In the genomic region with DNA sequence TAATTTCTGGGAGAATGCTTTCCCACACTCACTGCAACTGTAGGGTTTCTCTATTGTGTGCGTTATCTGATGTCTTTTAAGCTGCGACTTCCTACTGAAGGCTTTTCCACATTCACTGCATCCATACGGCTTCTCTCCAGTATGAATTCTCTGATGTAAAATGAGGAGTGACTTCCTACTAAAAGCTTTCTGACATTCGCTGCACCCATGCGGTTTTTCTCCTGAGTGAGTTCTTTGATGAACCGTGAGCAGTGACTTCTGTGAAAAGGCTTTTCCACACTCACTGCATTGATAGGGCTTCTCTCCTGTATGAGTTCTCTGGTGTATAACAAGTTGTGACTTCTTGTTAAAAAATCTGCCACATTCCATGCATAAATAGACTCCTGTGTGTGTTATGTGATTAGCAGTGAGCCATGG, we compare ENCODE assay signal across 30 cellular contexts. TPM values are rescaled to one million over a fixed set of nuclear protein-coding genes. Genes with fewer than 3 reads are reported as not detected.
DNase-seq lines count a peak whose midpoint lies in the region; ATAC-seq, FAIRE-seq and TF ChIP-seq lines count a peak whose summit lies in the region.
"Had no signal": no experiment of that assay in that cellular context is flagged by ENCODE, and none has a peak within 500 bp of the region (broad histone marks: within the 10 kb centered on the region; RNA-seq: fewer than 3 reads in every experiment).

No MANE protein-coding gene starts in this region.

- no peak overlapping the region for H3K4me2 ChIP-seq in HCT116 (ENCODE audit: low read length)
- H3K4me2 ChIP-seq in GM12878 (ENCODE audit: control insufficient read depth, insufficient read depth) = no peak overlapping the region

- no peak overlapping the region for H2AFZ ChIP-seq in HCT116 (ENCODE audit: low read depth, low read length, poor library complexity, severe bottlenecking)
- H2AFZ ChIP-seq in GM12878 (ENCODE audit: control insufficient read depth, low read depth, low read length) = no peak overlapping the region
- H2AFZ ChIP-seq: GM23248 had no signal

- H3K79me2 ChIP-seq in HCT116 (ENCODE audit: insufficient read depth, low read length) (no peaks in the 10 kb centered on the region), GM12878 (ENCODE audit: control insufficient read depth, insufficient read depth, low read length) (no peaks in the 10 kb centered on the region)

- TF ChIP-seq CTCF in HCT116 (IDR thresholded peaks at IDR 0.05 in 2 of 3, conservative IDR thresholded peaks at IDR 0.05 in 1 of 3; ENCODE audit: borderline replicate concordance in 1 of 3, insufficient read depth in 1 of 3, low read depth in 2 of 3, low read length in 2 of 3) = no peak
- no peak for TF ChIP-seq CTCF in GM12878 (IDR thresholded peaks at IDR 0.05 in 2 of 3, conservative IDR thresholded peaks at IDR 0.05 in 1 of 3; ENCODE audit: control insufficient read depth in 2 of 3, extremely low read depth in 1 of 3, insufficient read depth in 1 of 3, low read depth in 3 of 3, low read length in 3 of 3)

- H3K27ac ChIP-seq in HCT116 (ENCODE audit: low read depth, low read length) (no peak overlapping the region), GM12878 (ENCODE audit: control insufficient read depth, insufficient read depth) (no peak overlapping the region), iPS-20b (ENCODE audit: low read length) (no peak overlapping the region)
- H3K27ac ChIP-seq in effector memory CD4-positive, alpha-beta T cell (ENCODE audit: insufficient read depth, low read length, poor library complexity, severe bottlenecking) = no peak overlapping the region
- H3K27ac ChIP-seq: adrenal gland, GM23248, HL-60, left lung, psoas muscle had no signal

- peak overlapping the region; percentile 5 for H3K27ac Mint-ChIP-seq in stimulated activated naive B cell treated with anti-CD40 and anti-IgM and Interleukin-4, amounts not matched to agents 10 μg/mL and 1 μg/mL and 100 μg/mL, for 72 hours
- H3K27ac Mint-ChIP-seq: activated CD4-positive, alpha-beta memory T cell treated with anti-CD3 and anti-CD28 coated beads, Interleukin-2, amount 10 ng/mL, durations not matched to agents 7 days and 5 days; activated naive CD4-positive, alpha-beta T cell treated with anti-CD3 and anti-CD28 coated beads for 36 hours; brain; CD14-positive monocyte; mesothelial cell of epicardium; naive thymus-derived CD8-positive, alpha-beta T cell; stimulated activated memory B cell treated with anti-CD40 and anti-IgM and Interleukin-4, amounts not matched to agents 10 μg/mL and 1 μg/mL and 100 μg/mL, for 72 hours; type B pancreatic cell had no signal

- no TSS peak for BruUV-seq in HCT116 (replicated peaks; lab: Mats Ljungman, UMichigan)
- BruUV-seq in GM12878 (replicated peaks; lab: Mats Ljungman, UMichigan) = no TSS peak

- no peak overlapping the region for H3K4me3 Mint-ChIP-seq in stimulated activated naive B cell treated with anti-CD40 and anti-IgM and Interleukin-4, amounts not matched to agents 10 μg/mL and 1 μg/mL and 100 μg/mL, for 72 hours
- H3K4me3 Mint-ChIP-seq: activated CD4-positive, alpha-beta memory T cell treated with anti-CD3 and anti-CD28 coated beads, Interleukin-2, amount 10 ng/mL, durations not matched to agents 7 days and 5 days; activated naive CD4-positive, alpha-beta T cell treated with anti-CD3 and anti-CD28 coated beads for 36 hours; brain; CD14-positive monocyte; mesothelial cell of epicardium; naive thymus-derived CD8-positive, alpha-beta T cell; stimulated activated memory B cell treated with anti-CD40 and anti-IgM and Interleukin-4, amounts not matched to agents 10 μg/mL and 1 μg/mL and 100 μg/mL, for 72 hours; type B pancreatic cell had no signal

- no peak overlapping the region for H3K9ac ChIP-seq in HCT116 (ENCODE audit: low read length)
- H3K9ac ChIP-seq in GM12878 (ENCODE audit: control insufficient read depth, insufficient read depth, low read length) = no peak overlapping the region
- no peak overlapping the region for H3K9ac ChIP-seq in iPS-20b (ENCODE audit: low read depth, low read length)
- H3K9ac ChIP-seq: GM23248 had no signal

- H3K4me3 ChIP-seq in HCT116 (replicated peaks in 1 of 2; ENCODE audit: low read depth in 1 of 2, low read length in 2 of 2) (no peak overlapping the region), GM12878 (no peak overlapping the region), iPS-20b (ENCODE audit: low read length) (0 out of 2 replicates have a peak overlapping the region, but pooled peaks have one; percentile 2)
- H3K4me3 ChIP-seq in effector memory CD4-positive, alpha-beta T cell (ENCODE audit: insufficient read depth, low read depth, low read length, poor library complexity, severe bottlenecking) = no peak overlapping the region
- H3K4me3 ChIP-seq: GM23248, left lung, psoas muscle had no signal

- no peak for TF ChIP-seq POLR2A in HCT116 (IDR thresholded peaks at IDR 0.05; ENCODE audit: borderline replicate concordance, extremely low read depth, insufficient read depth, insufficient read length)
- TF ChIP-seq POLR2A in GM12878 (IDR thresholded peaks at IDR 0.05; ENCODE audit: low read depth, low read length) = no peak

- 91% methylated on average over 6 of the region's 6 CpGs for WGBS in GM12878 (ENCODE audit: insufficient coverage, insufficient replicate concordance, low lambda C conversion rate, missing lambda C conversion rate)

- CTCF ChIA-PET in HCT116 (lab: Charles Lee) (no interaction called here), GM12878 (lab: Yijun Ruan, JAX) (no interaction called here)

- no peaks in the 10 kb centered on the region for H4K20me1 ChIP-seq in HCT116 (ENCODE audit: insufficient read depth)
- H4K20me1 ChIP-seq in GM12878 (ENCODE audit: control insufficient read depth, insufficient read depth) = no peaks in the 10 kb centered on the region

- POLR2A ChIA-PET in HCT116 (lab: Charles Lee) = no interaction called here
- POLR2A ChIA-PET in GM12878 (lab: Charles Lee) = no interaction called here

- H3K9me2 ChIP-seq in HCT116 (ENCODE audit: insufficient read depth) = no peaks in the 10 kb centered on the region

- in situ Hi-C loops in GM12878 (cut with MboI) = no loop called here

- H3K4me1 ChIP-seq in HCT116 (ENCODE audit: control insufficient read depth in 1 of 2, insufficient read depth in 2 of 2, low read length in 2 of 2) (no peaks in the 10 kb centered on the region), GM12878 (ENCODE audit: control insufficient read depth, insufficient read depth, low read length) (no peaks in the 10 kb centered on the region), iPS-20b (ENCODE audit: insufficient read depth, low read length) (no peaks in the 10 kb centered on the region)
- no peaks in the 10 kb centered on the region for H3K4me1 ChIP-seq in effector memory CD4-positive, alpha-beta T cell (ENCODE audit: control insufficient read depth, insufficient read depth, low read length, poor library complexity, severe bottlenecking)
- H3K4me1 ChIP-seq: adrenal gland, left lung, psoas muscle had no signal

- H3K27me3 ChIP-seq in HCT116 (ENCODE audit: insufficient read depth, low read length) = no peaks in the 10 kb centered on the region
- no peaks in the 10 kb centered on the region for H3K27me3 ChIP-seq in GM12878 (replicated peaks in 1 of 2; ENCODE audit: control insufficient read depth in 2 of 2, insufficient read depth in 2 of 2, low read length in 1 of 2)
- no peaks in the 10 kb centered on the region for H3K27me3 ChIP-seq in iPS-20b (ENCODE audit: insufficient read depth, low read length)
- H3K27me3 ChIP-seq in effector memory CD4-positive, alpha-beta T cell (replicated peaks; ENCODE audit: control insufficient read depth, insufficient read depth, low read length, poor library complexity, severe bottlenecking) = no peaks in the 10 kb centered on the region
- H3K27me3 ChIP-seq: adrenal gland, left lung had no signal

- H3K9me3 Mint-ChIP-seq in stimulated activated naive B cell treated with anti-CD40 and anti-IgM and Interleukin-4, amounts not matched to agents 10 μg/mL and 1 μg/mL and 100 μg/mL, for 72 hours = peaks cover 47 to 64% of the 10 kb centered on the region in 2 donors

- FAIRE-seq in GM12878 (lab: Jason Lieb, UNC) = no peak

- intact Hi-C loops in HCT116 (cut with micrococcal nuclease) (no loop called here), GM12878 (cut with micrococcal nuclease; ENCODE audit: unreplicated experiment) (no loop called here)

- H3K4me1 Mint-ChIP-seq in stimulated activated naive B cell treated with anti-CD40 and anti-IgM and Interleukin-4, amounts not matched to agents 10 μg/mL and 1 μg/mL and 100 μg/mL, for 72 hours = no peaks in the 10 kb centered on the region
- H3K4me1 Mint-ChIP-seq: activated CD4-positive, alpha-beta memory T cell treated with anti-CD3 and anti-CD28 coated beads, Interleukin-2, amount 10 ng/mL, durations not matched to agents 7 days and 5 days; brain; CD14-positive monocyte; mesothelial cell of epicardium; stimulated activated memory B cell treated with anti-CD40 and anti-IgM and Interleukin-4, amounts not matched to agents 10 μg/mL and 1 μg/mL and 100 μg/mL, for 72 hours had no signal

- H3K27me3 Mint-ChIP-seq in stimulated activated naive B cell treated with anti-CD40 and anti-IgM and Interleukin-4, amounts not matched to agents 10 μg/mL and 1 μg/mL and 100 μg/mL, for 72 hours = no peaks in the 10 kb centered on the region
- H3K27me3 Mint-ChIP-seq: activated CD4-positive, alpha-beta memory T cell treated with anti-CD3 and anti-CD28 coated beads, Interleukin-2, amount 10 ng/mL, durations not matched to agents 7 days and 5 days; naive thymus-derived CD8-positive, alpha-beta T cell; stimulated activated memory B cell treated with anti-CD40 and anti-IgM and Interleukin-4, amounts not matched to agents 10 μg/mL and 1 μg/mL and 100 μg/mL, for 72 hours; type B pancreatic cell had no signal

- peaks cover 46 to 47% of the 10 kb centered on the region in 2 experiments; a peak in 3 of 4 replicates for H3K9me3 ChIP-seq in HCT116 (ENCODE audit: control insufficient read depth in 1 of 2, insufficient read depth in 1 of 2, low read depth in 1 of 2, low read length in 2 of 2)
- H3K9me3 ChIP-seq in GM12878 (replicated peaks; ENCODE audit: control insufficient read depth, insufficient read depth, low read length) = peaks cover 41% of the 10 kb centered on the region
- peaks cover 92% of the 10 kb centered on the region for H3K9me3 ChIP-seq in iPS-20b (ENCODE audit: insufficient read depth, low read depth, low read length)
- H3K9me3 ChIP-seq in effector memory CD4-positive, alpha-beta T cell (ENCODE audit: control insufficient read depth, low read length) = peaks cover 77% of the 10 kb centered on the region

- no peak for TF ChIP-seq RAD21 in HCT116 (IDR thresholded peaks at IDR 0.05; ENCODE audit: low read depth)
- TF ChIP-seq RAD21 in GM12878 (IDR thresholded peaks at IDR 0.05; ENCODE audit: insufficient read depth, low read depth, low read length) = no peak

- RAD21 ChIA-PET in HCT116 (lab: Charles Lee; ENCODE audit: low non-redundant PET in 1 of 2, low total read pairs in 2 of 2, uncharacterized antibody in 2 of 2, unreplicated experiment in 2 of 2) (no interaction called here), GM12878 (lab: Charles Lee; ENCODE audit: unreplicated experiment) (no interaction called here)

- no peak for TF ChIP-seq EP300 in GM12878 (IDR thresholded peaks at IDR 0.05; ENCODE audit: borderline replicate concordance in 1 of 2, control insufficient read depth in 1 of 2, low read depth in 2 of 2, low read length in 2 of 2)

- peaks cover 59 to 83% of the 10 kb centered on the region in 2 donors for H3K36me3 Mint-ChIP-seq in stimulated activated naive B cell treated with anti-CD40 and anti-IgM and Interleukin-4, amounts not matched to agents 10 μg/mL and 1 μg/mL and 100 μg/mL, for 72 hours

- no peaks in the 10 kb centered on the region; a peak in 1 of 4 replicates for H3K36me3 ChIP-seq in HCT116 (ENCODE audit: control insufficient read depth in 1 of 2, insufficient read depth in 2 of 2, low read length in 2 of 2)
- no peaks in the 10 kb centered on the region for H3K36me3 ChIP-seq in GM12878 (ENCODE audit: control insufficient read depth in 2 of 2, insufficient read depth in 2 of 2, low read length in 1 of 2)
- H3K36me3 ChIP-seq in iPS-20b (ENCODE audit: insufficient read depth, low read depth, low read length) = peaks cover 8% of the 10 kb centered on the region; the same call in 1 of the 2 replicates
- H3K36me3 ChIP-seq in effector memory CD4-positive, alpha-beta T cell (ENCODE audit: control insufficient read depth, insufficient read depth, low read length) = peaks cover 7% of the 10 kb centered on the region
- H3K36me3 ChIP-seq: adrenal gland had no signal

- ATAC-seq in HCT116 (no peak), GM12878 (no peak), GM19452 (IDR thresholded peaks at IDR 0.05; ENCODE audit: unreplicated experiment) (no peak)
- ATAC-seq in stimulated activated naive B cell treated with anti-CD40 and anti-IgM and Interleukin-4, amounts not matched to agents 10 μg/mL and 1 μg/mL and 100 μg/mL, for 72 hours (replicated peaks) = no peak
- ATAC-seq: left lung; naive thymus-derived CD8-positive, alpha-beta T cell; Panc1; psoas muscle; stimulated activated memory B cell treated with anti-CD40 and anti-IgM and Interleukin-4, amounts not matched to agents 10 μg/mL and 1 μg/mL and 100 μg/mL, for 72 hours had no signal

- SMC1A ChIA-PET in GM12878 (lab: Charles Lee; ENCODE audit: uncharacterized antibody, unreplicated experiment) = no interaction called here

- no peak for DNase-seq in HCT116 (ENCODE audit: low read depth, low spot score)
- no peak for DNase-seq in GM12878 (ENCODE audit: low read depth, low spot score)
- no peak for DNase-seq in stimulated activated naive B cell treated with anti-CD40 and anti-IgM and Interleukin-4, amounts not matched to agents 10 μg/mL and 1 μg/mL and 100 μg/mL, for 72 hours
- DNase-seq in effector memory CD4-positive, alpha-beta T cell = no peak
- DNase-seq in SHP77 (lab: John Stamatoyannopoulos, UW) = no peak
- DNase-seq: activated CD4-positive, alpha-beta memory T cell treated with anti-CD3 and anti-CD28 coated beads, Interleukin-2, amount 10 ng/mL, durations not matched to agents 7 days and 5 days; activated CD4-positive, alpha-beta T cell treated with anti-CD3 and anti-CD28 coated beads for 1 hour; activated CD8-positive, alpha-beta memory T cell treated with anti-CD3 and anti-CD28 coated beads, Interleukin-2, amount 50 U/mL, for 4 hours; activated naive CD4-positive, alpha-beta T cell treated with anti-CD3 and anti-CD28 coated beads for 36 hours; adrenal gland; DND-41; GF-D8; GM23248; hypothalamus; left lung; naive thymus-derived CD8-positive, alpha-beta T cell; NCI-H146; NCI-H2107; nucleus accumbens; psoas muscle; SHP77 treated with DMSO at 0.1 percent for 48 hours had no signal

RNA-seq across cellular contexts. Expression of a gene that starts 29.7 kb away (rescaled TPM):
- 0.02 TPM for total RNA-seq in HCT116 (2021; ENCODE audit: unreplicated experiment)
- polyA plus RNA-seq in HCT116 (2012) = not detected in 2 replicates
- 61.2 and 76.3 TPM in 2 replicates for total RNA-seq in GM12878 (2013; cell fraction: nucleolus; rRNA removed)
- 2.9 and 3.1 TPM in 2 replicates for total RNA-seq in GM12878 (2014; rRNA removed)
- 3.8 and 5.4 TPM in 2 replicates for total RNA-seq in GM12878 (2014; rRNA removed; fragmentation: Illumina TruSeq; extraction: Trizol)
- 3.6 and 3.8 TPM in 2 replicates for total RNA-seq in GM12878 (2021)
- 2.5 TPM for polyA plus RNA-seq in GM12878 (2011; ENCODE audit: low read depth)
- polyA plus RNA-seq in GM12878 (2011; rRNA removed) = 4.8 and 10.1 TPM in 2 replicates
- polyA plus RNA-seq in GM12878 (2011; cell fraction: cytosol; rRNA removed) = 0.93 and 1.2 TPM in 2 replicates
- polyA plus RNA-seq in GM12878 (2011; cell fraction: nucleus; rRNA removed) = 9.0 and 12.3 TPM in 2 replicates
- 2.3 and 3.4 TPM in 2 replicates for polyA plus RNA-seq in GM12878 (2012)
- polyA plus RNA-seq in GM12878 (2014; fragmentation: Illumina TruSeq; extraction: Trizol) = 3.3 and 3.7 TPM in 2 replicates
- 1 to 10 TPM in 1 of 2 experiments, under 1 TPM in 1; 0.95 to 1.3 TPM for polyA plus RNA-seq in GM12878 (2014; fragmentation: Nextera tagmentation; extraction: Ambion mirVana)
- 2.0 and 2.1 TPM in 2 replicates for polyA plus RNA-seq in GM12878 (2014; rRNA removed)
- polyA plus RNA-seq in GM12878 (2016; fragmentation: Nextera tagmentation; extraction: Ambion mirVana) = 1 to 10 TPM; 1.5 to 1.6 TPM
- 2.4 and 3.0 TPM in 2 replicates for polyA minus RNA-seq in GM12878 (2011; rRNA and poly(A)+ RNA removed)
- 1.2 and 1.9 TPM in 2 replicates for polyA minus RNA-seq in GM12878 (2011; cell fraction: cytosol; rRNA and poly(A)+ RNA removed)
- 2.8 and 6.3 TPM in 2 replicates for polyA minus RNA-seq in GM12878 (2011; cell fraction: nucleus; rRNA and poly(A)+ RNA removed)

RNA-seq across cellular contexts. Expression of a gene that starts 39.0 kb away (rescaled TPM):
- 0.39 TPM for total RNA-seq in HCT116 (2021; ENCODE audit: unreplicated experiment)
- polyA plus RNA-seq in HCT116 (2012) = not detected in 2 replicates
- 140 and 141 TPM in 2 replicates for total RNA-seq in GM12878 (2013; cell fraction: nucleolus; rRNA removed)
- 33.6 and 42.0 TPM in 2 replicates for total RNA-seq in GM12878 (2014; rRNA removed)
- total RNA-seq in GM12878 (2014; rRNA removed; fragmentation: Illumina TruSeq; extraction: Trizol) = 26.3 and 28.8 TPM in 2 replicates
- total RNA-seq in GM12878 (2021) = 40.9 and 43.4 TPM in 2 replicates
- polyA plus RNA-seq in GM12878 (2011; ENCODE audit: low read depth) = 21.5 TPM
- 49.4 and 50.1 TPM in 2 replicates for polyA plus RNA-seq in GM12878 (2011; rRNA removed)
- 51.2 and 54.2 TPM in 2 replicates for polyA plus RNA-seq in GM12878 (2011; cell fraction: cytosol; rRNA removed)
- polyA plus RNA-seq in GM12878 (2011; cell fraction: nucleus; rRNA removed) = 101 and 133 TPM in 2 replicates
- 25.6 and 31.4 TPM in 2 replicates for polyA plus RNA-seq in GM12878 (2012)
- polyA plus RNA-seq in GM12878 (2014; fragmentation: Illumina TruSeq; extraction: Trizol) = 30.8 and 40.0 TPM in 2 replicates
- polyA plus RNA-seq in GM12878 (2014; fragmentation: Nextera tagmentation; extraction: Ambion mirVana) = 1 to 10 TPM; 1.1 to 2.1 TPM
- polyA plus RNA-seq in GM12878 (2014; rRNA removed) = 45.1 and 47.3 TPM in 2 replicates
- polyA plus RNA-seq in GM12878 (2016; fragmentation: Nextera tagmentation; extraction: Ambion mirVana) = 10 to 100 TPM; 21.1 to 23.7 TPM
- polyA minus RNA-seq in GM12878 (2011; rRNA and poly(A)+ RNA removed) = 68.3 and 97.3 TPM in 2 replicates
- polyA minus RNA-seq in GM12878 (2011; cell fraction: cytosol; rRNA and poly(A)+ RNA removed) = 19.2 and 20.4 TPM in 2 replicates
- 27.9 and 59.0 TPM in 2 replicates for polyA minus RNA-seq in GM12878 (2011; cell fraction: nucleus; rRNA and poly(A)+ RNA removed)

RNA-seq across cellular contexts. Expression of a gene that starts 59.7 kb away (rescaled TPM):
- 4.4 TPM for total RNA-seq in HCT116 (2021; ENCODE audit: unreplicated experiment)
- polyA plus RNA-seq in HCT116 (2012) = 1.9 and 2.6 TPM in 2 replicates
- 131 and 152 TPM in 2 replicates for total RNA-seq in GM12878 (2013; cell fraction: nucleolus; rRNA removed)
- total RNA-seq in GM12878 (2014; rRNA removed) = 7.2 and 17.1 TPM in 2 replicates
- 8.6 and 9.1 TPM in 2 replicates for total RNA-seq in GM12878 (2014; rRNA removed; fragmentation: Illumina TruSeq; extraction: Trizol)
- 13.4 and 14.1 TPM in 2 replicates for total RNA-seq in GM12878 (2021)
- polyA plus RNA-seq in GM12878 (2011; ENCODE audit: low read depth) = 5.1 TPM
- polyA plus RNA-seq in GM12878 (2011; rRNA removed) = 11.0 and 16.5 TPM in 2 replicates
- polyA plus RNA-seq in GM12878 (2011; cell fraction: cytosol; rRNA removed) = 11.5 and 19.2 TPM in 2 replicates
- polyA plus RNA-seq in GM12878 (2011; cell fraction: nucleus; rRNA removed) = 31.9 and 39.0 TPM in 2 replicates
- 9.8 and 9.9 TPM in 2 replicates for polyA plus RNA-seq in GM12878 (2012)
- polyA plus RNA-seq in GM12878 (2014; fragmentation: Illumina TruSeq; extraction: Trizol) = 5.7 and 7.4 TPM in 2 replicates
- 1 to 10 TPM in 1 of 2 experiments, under 1 TPM in 1; 1.00 to 1.4 TPM for polyA plus RNA-seq in GM12878 (2014; fragmentation: Nextera tagmentation; extraction: Ambion mirVana)
- 15.4 and 17.1 TPM in 2 replicates for polyA plus RNA-seq in GM12878 (2014; rRNA removed)
- 10 to 100 TPM in 1 of 2 experiments, 1 to 10 TPM in 1; 9.9 to 11.5 TPM for polyA plus RNA-seq in GM12878 (2016; fragmentation: Nextera tagmentation; extraction: Ambion mirVana)
- polyA minus RNA-seq in GM12878 (2011; rRNA and poly(A)+ RNA removed) = 12.9 and 25.5 TPM in 2 replicates
- 9.7 and 16.6 TPM in 2 replicates for polyA minus RNA-seq in GM12878 (2011; cell fraction: cytosol; rRNA and poly(A)+ RNA removed)
- 27.2 and 44.2 TPM in 2 replicates for polyA minus RNA-seq in GM12878 (2011; cell fraction: nucleus; rRNA and poly(A)+ RNA removed)

Comparison
In these comparisons a context has a peak if more than half of its experiments do, and no peak if none do; other contexts are left out.
1. RNA of a gene that starts 39.0 kb away (total RNA-seq): 26.3 to 141 TPM in GM12878; 0.39 TPM in HCT116 (single experiment); every median in the first group is over 10 times any median in the second.